In genomic region chr13:98500963-98501421, GRCh38 we compare ENCODE assay signal across 13 cellular contexts.
A peak's percentile ranks its signal among the peaks of the same experiment; 100 is the strongest.
DNase-seq lines count a peak whose midpoint lies in the region; ATAC-seq and TF ChIP-seq lines count a peak whose summit lies in the region.
"Had no signal": no experiment of that assay in that cellular context is flagged by ENCODE, and none has a peak within 500 bp of the region (broad histone marks: within the 10 kb centered on the region; RNA-seq: fewer than 3 reads in every experiment).

No MANE protein-coding gene starts in this region.

- H3K36me3 ChIP-seq in BLaER1 = peaks cover 54% of the 10 kb centered on the region
- no peaks in the 10 kb centered on the region; the same call in 1 of the 2 replicates for H3K36me3 ChIP-seq in H7 (replicated peaks; ENCODE audit: control insufficient read depth, insufficient read depth, low read length)

- ATAC-seq in GM19025 (IDR thresholded peaks at IDR 0.05; ENCODE audit: low read depth, unreplicated experiment) (peak; percentile 77), HG02610 (IDR thresholded peaks at IDR 0.05; ENCODE audit: unreplicated experiment) (peak; percentile 78), HG03442 (IDR thresholded peaks at IDR 0.05; ENCODE audit: unreplicated experiment) (peak; percentile 78)
- ATAC-seq: WTC11 had no signal

- no peak overlapping the region for H3K9ac ChIP-seq in BLaER1

- no peak overlapping the region for H3K4me3 ChIP-seq in BLaER1
- H3K4me3 ChIP-seq in H7 (ENCODE audit: insufficient read depth, low read depth, low read length) = no peak overlapping the region
- H3K4me3 ChIP-seq: Peyer's patch, smooth muscle cell had no signal

- POLR2A ChIA-PET in RWPE1 (lab: Yijun Ruan, JAX; ENCODE audit: low non-redundant PET) = no interaction called here

- peak overlapping the region; percentile 33; the same call in 1 of the 2 replicates for H3K4me2 ChIP-seq in BLaER1
- H3K4me2 ChIP-seq: smooth muscle cell had no signal

- no peaks in the 10 kb centered on the region for H3K27me3 ChIP-seq in BLaER1
- no peaks in the 10 kb centered on the region for H3K27me3 ChIP-seq in H7 (ENCODE audit: control insufficient read depth, insufficient read depth, low read length)
- H3K27me3 ChIP-seq: Peyer's patch had no signal

- H3K4me1 ChIP-seq in BLaER1 = peaks cover 59% of the 10 kb centered on the region

- no peak for TF ChIP-seq CTCF in RWPE1 (conservative IDR thresholded peaks at IDR 0.05; ENCODE audit: low read depth)

- no peak for DNase-seq in activated CD4-positive, alpha-beta T cell treated with anti-CD3 and anti-CD28 coated beads, Interleukin-2, amount 50 U/mL, for 48 hours
- DNase-seq in H7 = no peak
- no peak for DNase-seq in RWPE1 (ENCODE audit: low spot score)
- no peak for DNase-seq in NCI-H1092 (lab: John Stamatoyannopoulos, UW)
- DNase-seq: NCI-H1436 treated with DMSO at 0.1 percent for 48 hours; stimulated activated naive CD4-positive, alpha-beta T cell had no signal

- H3K27ac ChIP-seq in BLaER1 (no peak overlapping the region), RWPE1 (no peak overlapping the region)
- H3K27ac ChIP-seq: Peyer's patch had no signal

- H3K9me3 ChIP-seq in BLaER1 = no peaks in the 10 kb centered on the region
- H3K9me3 ChIP-seq: Peyer's patch had no signal

- CTCF ChIA-PET in RWPE1 (lab: Yijun Ruan, JAX) = no interaction called here

- H4K20me1 ChIP-seq in BLaER1 = peaks cover 100% of the 10 kb centered on the region
